In the genomic region with DNA sequence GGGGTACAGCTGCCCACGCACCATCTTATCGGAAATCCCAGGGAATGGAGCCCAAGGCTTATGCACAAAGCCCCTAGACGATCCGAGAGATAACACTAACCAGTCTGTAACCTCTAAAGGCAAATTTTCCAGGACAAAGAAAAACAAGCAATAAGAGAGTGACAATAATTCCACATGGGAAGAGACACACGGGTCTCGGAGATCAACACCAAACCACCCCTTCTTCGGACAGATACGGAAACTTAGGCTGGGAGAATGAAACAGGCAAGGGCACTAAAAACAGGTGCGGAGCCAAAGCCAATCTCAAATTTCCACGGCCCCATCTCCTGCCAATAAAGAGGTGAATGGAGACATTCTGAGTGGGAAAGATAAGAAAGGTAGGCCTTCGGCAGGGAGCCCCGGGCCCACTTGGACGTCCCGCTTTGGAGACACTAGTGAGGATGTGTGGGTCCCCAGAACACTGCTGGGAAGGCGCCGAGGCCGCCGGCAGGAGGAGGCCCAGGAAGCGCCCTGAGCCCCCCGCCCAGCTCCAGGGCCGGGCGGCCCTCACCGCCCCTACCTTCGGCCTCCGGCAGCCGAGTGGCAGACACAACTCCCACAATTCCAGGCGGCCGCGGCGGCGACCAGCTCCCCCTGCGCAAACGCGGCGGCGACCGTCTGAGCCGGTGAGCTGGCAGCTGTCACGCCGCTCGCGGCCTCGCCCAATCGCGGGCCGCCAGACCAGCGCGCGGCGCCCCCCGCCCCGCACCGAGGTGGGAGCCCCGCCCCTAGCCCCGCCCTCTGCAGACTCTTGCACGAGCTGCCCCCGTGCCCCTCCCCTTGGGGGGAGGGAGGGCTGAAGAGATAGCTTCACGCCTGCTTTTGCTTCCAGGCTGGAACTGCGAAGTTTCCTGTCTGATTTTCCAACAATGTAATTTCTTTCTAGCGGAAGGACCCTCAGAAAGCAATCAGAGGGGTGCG, we compare ENCODE assay signal across 1 cellular context.
A peak's percentile ranks its signal among the peaks of the same experiment; 100 is the strongest.
TF ChIP-seq lines count a peak whose summit lies in the region.

TSS of gene SIL1 (minus strand) at position 659 of the 960 bp plus-strand sequence. CDS start 70,525 bp downstream, outside the sequence.

TF ChIP-seq in HepG2, 621 proteins besides CTCF, POLR2A, EP300 and RAD21 (continued from another document and continues in another):
- TF ChIP-seq ZBTB4 (CRISPR knock-in tag; IDR thresholded peaks at IDR 0.05; ENCODE audit: borderline replicate concordance) = no peak
- no peak for TF ChIP-seq PLRG1 (conservative IDR thresholded peaks at IDR 0.05)
- TF ChIP-seq TAF1 (CRISPR knock-in tag; IDR thresholded peaks at IDR 0.05) = peak; percentile 93
- no peak for TF ChIP-seq ZNF510 (CRISPR knock-in tag; IDR thresholded peaks at IDR 0.05; ENCODE audit: low read depth)
- TF ChIP-seq MEIS2 (CRISPR knock-in tag; IDR thresholded peaks at IDR 0.05) = peak; percentile 91
- peak; percentile 81 for TF ChIP-seq HOXA3 (CRISPR knock-in tag; IDR thresholded peaks at IDR 0.05)
- TF ChIP-seq ZNF296 (CRISPR knock-in tag; conservative IDR thresholded peaks at IDR 0.05) = no peak
- peak; percentile 50; the same call in 1 of the 2 replicates for TF ChIP-seq ZSCAN21 (CRISPR knock-in tag; IDR thresholded peaks at IDR 0.05; ENCODE audit: borderline replicate concordance)
- peak; percentile 76; the same call in 1 of the 2 replicates for TF ChIP-seq THAP7 (CRISPR knock-in tag; IDR thresholded peaks at IDR 0.05)
- TF ChIP-seq, protein P1, sequence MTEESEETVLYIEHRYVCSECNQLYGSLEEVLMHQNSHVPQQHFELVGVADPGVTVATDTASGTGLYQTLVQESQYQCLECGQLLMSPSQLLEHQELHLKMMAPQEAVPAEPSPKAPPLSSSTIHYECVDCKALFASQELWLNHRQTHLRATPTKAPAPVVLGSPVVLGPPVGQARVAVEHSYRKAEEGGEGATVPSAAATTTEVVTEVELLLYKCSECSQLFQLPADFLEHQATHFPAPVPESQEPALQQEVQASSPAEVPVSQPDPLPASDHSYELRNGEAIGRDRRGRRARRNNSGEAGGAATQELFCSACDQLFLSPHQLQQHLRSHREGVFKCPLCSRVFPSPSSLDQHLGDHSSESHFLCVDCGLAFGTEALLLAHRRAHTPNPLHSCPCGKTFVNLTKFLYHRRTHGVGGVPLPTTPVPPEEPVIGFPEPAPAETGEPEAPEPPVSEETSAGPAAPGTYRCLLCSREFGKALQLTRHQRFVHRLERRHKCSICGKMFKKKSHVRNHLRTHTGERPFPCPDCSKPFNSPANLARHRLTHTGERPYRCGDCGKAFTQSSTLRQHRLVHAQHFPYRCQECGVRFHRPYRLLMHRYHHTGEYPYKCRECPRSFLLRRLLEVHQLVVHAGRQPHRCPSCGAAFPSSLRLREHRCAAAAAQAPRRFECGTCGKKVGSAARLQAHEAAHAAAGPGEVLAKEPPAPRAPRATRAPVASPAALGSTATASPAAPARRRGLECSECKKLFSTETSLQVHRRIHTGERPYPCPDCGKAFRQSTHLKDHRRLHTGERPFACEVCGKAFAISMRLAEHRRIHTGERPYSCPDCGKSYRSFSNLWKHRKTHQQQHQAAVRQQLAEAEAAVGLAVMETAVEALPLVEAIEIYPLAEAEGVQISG (CRISPR knock-in tag; IDR thresholded peaks at IDR 0.05) = peak; percentile 83
- TF ChIP-seq ZKSCAN1 (IDR thresholded peaks at IDR 0.05; ENCODE audit: low read length) = no peak
- TF ChIP-seq ZBTB40 (IDR thresholded peaks at IDR 0.05) = no peak
- peak; percentile 71; the same call in 1 of the 2 replicates for TF ChIP-seq ZBTB40 (CRISPR knock-in tag; IDR thresholded peaks at IDR 0.05)
- TF ChIP-seq STAG1 (CRISPR knock-in tag; IDR thresholded peaks at IDR 0.05) = no peak
- no peak for TF ChIP-seq NR2F2 (IDR thresholded peaks at IDR 0.05; ENCODE audit: borderline replicate concordance, low read depth)
- TF ChIP-seq ZNF484 (CRISPR knock-in tag; IDR thresholded peaks at IDR 0.05; ENCODE audit: borderline replicate concordance, low read depth) = no peak
- peak; percentile 30; the same call in 1 of the 2 replicates for TF ChIP-seq ELF3 (CRISPR knock-in tag; IDR thresholded peaks at IDR 0.05)
- 0 out of 2 replicates have a peak, but pooled peaks have one; percentile 65 for TF ChIP-seq ZNF598 (CRISPR knock-in tag; IDR thresholded peaks at IDR 0.05; ENCODE audit: borderline replicate concordance)
- no peak for TF ChIP-seq FUBP1 (CRISPR knock-in tag; IDR thresholded peaks at IDR 0.05; ENCODE audit: borderline replicate concordance)
- no peak for TF ChIP-seq GABPA (IDR thresholded peaks at IDR 0.05; ENCODE audit: low read depth, low read length)
- no peak for TF ChIP-seq GABPA (CRISPR knock-in tag; IDR thresholded peaks at IDR 0.05; ENCODE audit: low read depth)
- TF ChIP-seq, protein P2, sequence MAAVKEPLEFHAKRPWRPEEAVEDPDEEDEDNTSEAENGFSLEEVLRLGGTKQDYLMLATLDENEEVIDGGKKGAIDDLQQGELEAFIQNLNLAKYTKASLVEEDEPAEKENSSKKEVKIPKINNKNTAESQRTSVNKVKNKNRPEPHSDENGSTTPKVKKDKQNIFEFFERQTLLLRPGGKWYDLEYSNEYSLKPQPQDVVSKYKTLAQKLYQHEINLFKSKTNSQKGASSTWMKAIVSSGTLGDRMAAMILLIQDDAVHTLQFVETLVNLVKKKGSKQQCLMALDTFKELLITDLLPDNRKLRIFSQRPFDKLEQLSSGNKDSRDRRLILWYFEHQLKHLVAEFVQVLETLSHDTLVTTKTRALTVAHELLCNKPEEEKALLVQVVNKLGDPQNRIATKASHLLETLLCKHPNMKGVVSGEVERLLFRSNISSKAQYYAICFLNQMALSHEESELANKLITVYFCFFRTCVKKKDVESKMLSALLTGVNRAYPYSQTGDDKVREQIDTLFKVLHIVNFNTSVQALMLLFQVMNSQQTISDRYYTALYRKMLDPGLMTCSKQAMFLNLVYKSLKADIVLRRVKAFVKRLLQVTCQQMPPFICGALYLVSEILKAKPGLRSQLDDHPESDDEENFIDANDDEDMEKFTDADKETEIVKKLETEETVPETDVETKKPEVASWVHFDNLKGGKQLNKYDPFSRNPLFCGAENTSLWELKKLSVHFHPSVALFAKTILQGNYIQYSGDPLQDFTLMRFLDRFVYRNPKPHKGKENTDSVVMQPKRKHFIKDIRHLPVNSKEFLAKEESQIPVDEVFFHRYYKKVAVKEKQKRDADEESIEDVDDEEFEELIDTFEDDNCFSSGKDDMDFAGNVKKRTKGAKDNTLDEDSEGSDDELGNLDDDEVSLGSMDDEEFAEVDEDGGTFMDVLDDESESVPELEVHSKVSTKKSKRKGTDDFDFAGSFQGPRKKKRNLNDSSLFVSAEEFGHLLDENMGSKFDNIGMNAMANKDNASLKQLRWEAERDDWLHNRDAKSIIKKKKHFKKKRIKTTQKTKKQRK (IDR thresholded peaks at IDR 0.05; ENCODE audit: low read length) = no peak
- no peak for TF ChIP-seq KDM3A (CRISPR knock-in tag; IDR thresholded peaks at IDR 0.05; ENCODE audit: low read depth)
- peak; percentile 73 for TF ChIP-seq KDM2A (CRISPR knock-in tag; IDR thresholded peaks at IDR 0.05; ENCODE audit: borderline replicate concordance, low read depth)
- TF ChIP-seq SP2 (CRISPR knock-in tag; IDR thresholded peaks at IDR 0.05) = 0 out of 2 replicates have a peak, but pooled peaks have one; percentile 8
- no peak for TF ChIP-seq MAFK (conservative IDR thresholded peaks at IDR 0.05 in 1 of 2, IDR thresholded peaks at IDR 0.05 in 1 of 2; ENCODE audit: low read length in 2 of 2)
